Comparison of ENCODE assay signal across 16 cellular contexts in genomic region chr20:6496874-6497273, GRCh38.
A peak's percentile ranks its signal among the peaks of the same experiment; 100 is the strongest.
DNase-seq lines count a peak whose midpoint lies in the region; ATAC-seq and TF ChIP-seq lines count a peak whose summit lies in the region.
"Had no signal": no experiment of that assay in that cellular context is flagged by ENCODE, and none has a peak within 500 bp of the region (broad histone marks: within the 10 kb centered on the region; RNA-seq: fewer than 3 reads in every experiment).

No MANE protein-coding gene starts in this region.

- H3K4me3 ChIP-seq in cardiac muscle cell, result no peak overlapping the region
- H3K4me3 ChIP-seq in heart right ventricle, result no peak overlapping the region
- no peak overlapping the region for H3K4me3 ChIP-seq in upper lobe of right lung
- H3K4me3 ChIP-seq: BLaER1, GM23248 had no signal

- H3K36me3 ChIP-seq in cardiac muscle cell (no peaks in the 10 kb centered on the region), heart right ventricle (no peaks in the 10 kb centered on the region), upper lobe of right lung (no peaks in the 10 kb centered on the region)
- H3K36me3 ChIP-seq: BLaER1 had no signal

- intact Hi-C loops in heart right ventricle (cut with DNase I), result loop anchor here in 1 of 10 donors (10.0 kb wide), 1 partner anchor 152 kb away; no protein-coding TSS in a partner anchor
- intact Hi-C loops in upper lobe of right lung (cut with DNase I), result no loop called here

- H3K27ac ChIP-seq in cardiac muscle cell, result peak overlapping the region; percentile 46
- no peak overlapping the region for H3K27ac ChIP-seq in heart right ventricle
- H3K27ac ChIP-seq in upper lobe of right lung, result no peak overlapping the region
- H3K27ac ChIP-seq: 22Rv1, BLaER1, C4-2B, GM23248 had no signal

- H3K9me3 ChIP-seq in cardiac muscle cell (ENCODE audit: low read depth) (no peaks in the 10 kb centered on the region), heart right ventricle (peaks cover 0 to 2% (median 0%) of the 10 kb centered on the region in 11 donors), upper lobe of right lung (no peaks in the 10 kb centered on the region)
- H3K9me3 ChIP-seq: BLaER1 had no signal

- H3K4me1 ChIP-seq in cardiac muscle cell (ENCODE audit: low read depth) (peaks cover 13% of the 10 kb centered on the region), heart right ventricle (peaks cover 0 to 4% (median 0%) of the 10 kb centered on the region in 9 donors), upper lobe of right lung (no peaks in the 10 kb centered on the region)
- H3K4me1 ChIP-seq: BLaER1 had no signal

- H3K27me3 ChIP-seq in cardiac muscle cell (no peaks in the 10 kb centered on the region), heart right ventricle (no peaks in the 10 kb centered on the region), upper lobe of right lung (no peaks in the 10 kb centered on the region)
- H3K27me3 ChIP-seq: BLaER1 had no signal

- DNase-seq in DMS53 (lab: John Stamatoyannopoulos, UW), result peak; percentile 4
- no peak for DNase-seq in DMS53 treated with DMSO at 0.1 percent for 48 hours (lab: John Stamatoyannopoulos, UW; ENCODE audit: unreplicated experiment)
- peak in 1 of 2 donors; percentile 24 for DNase-seq in cardiac muscle cell (ENCODE audit: low read depth in 1 of 2, low spot score in 1 of 2)
- no peak for DNase-seq in heart right ventricle
- DNase-seq in upper lobe of right lung, result no peak
- no peak for DNase-seq in stimulated activated CD4-positive, alpha-beta T cell treated with anti-CD3 and anti-CD28 coated beads, Interleukin-2, amount 100 ng/mL, for 24 hours
- DNase-seq: CD4-positive, CD25-positive, alpha-beta regulatory T cell; CD8-positive, alpha-beta T cell; DMS 273 treated with DMSO at 0.1 percent for 48 hours; DND-41; GM23248; H7; HCEC 1CT had no signal

- ATAC-seq in heart right ventricle (no peak), upper lobe of right lung (peak; percentile 57)
- ATAC-seq: CD8-positive, alpha-beta T cell had no signal

- TF ChIP-seq CTCF in cardiac muscle cell (IDR thresholded peaks at IDR 0.05; ENCODE audit: low read depth, low read length) (no peak), heart right ventricle (IDR thresholded peaks at IDR 0.05) (no peak), upper lobe of right lung (IDR thresholded peaks at IDR 0.05) (no peak)
